Comparison of ENCODE assay signal across 22 cellular contexts in genomic region chr1:150261367-150261766, GRCh38. TPM values are rescaled to one million over a fixed set of nuclear protein-coding genes. Genes with fewer than 3 reads are reported as not detected.
DNase-seq lines count a peak whose midpoint lies in the region; ATAC-seq and TF ChIP-seq lines count a peak whose summit lies in the region.
"Had no signal": no experiment of that assay in that cellular context is flagged by ENCODE, and none has a peak within 500 bp of the region (broad histone marks: within the 10 kb centered on the region; RNA-seq: fewer than 3 reads in every experiment).

No MANE protein-coding gene starts in this region.

- H3K4me3 ChIP-seq in Caco-2 (ENCODE audit: low read depth, low read length) (no peak overlapping the region), IMR-90 (ENCODE audit: insufficient read depth, low read depth, low read length) (no peak overlapping the region), neuronal stem cell (ENCODE audit: low read length in 2 of 2) (no peak overlapping the region)
- H3K4me3 ChIP-seq: BLaER1, HAP-1 had no signal

- H3K9me3 ChIP-seq in Caco-2 (no peaks in the 10 kb centered on the region), IMR-90 (ENCODE audit: control insufficient read depth, insufficient read depth, low read length) (no peaks in the 10 kb centered on the region), neuronal stem cell (replicated peaks in 1 of 2; ENCODE audit: control insufficient read depth in 2 of 2, insufficient read depth in 1 of 2, low read depth in 1 of 2, low read length in 2 of 2) (no peaks in the 10 kb centered on the region)
- H3K9me3 ChIP-seq: BLaER1, HAP-1 had no signal

- ATAC-seq in IMR-90 (ENCODE audit: low read depth) (no peak), HG02885 (IDR thresholded peaks at IDR 0.05; ENCODE audit: poor library complexity, unreplicated experiment) (no peak), HG03108 (IDR thresholded peaks at IDR 0.05; ENCODE audit: unreplicated experiment) (no peak)
- ATAC-seq: Panc1 had no signal

- no peak for TF ChIP-seq POLR2A in IMR-90 (IDR thresholded peaks at IDR 0.05; ENCODE audit: low read depth, low read length)

- dilution Hi-C loops in IMR-90 (cut with HindIII; ENCODE audit: low sequenced_read_pairs, unreplicated experiment) = no loop called here

- H3K27me3 ChIP-seq in Caco-2 (replicated peaks; ENCODE audit: control insufficient read depth, insufficient read depth, low read length) (no peaks in the 10 kb centered on the region), IMR-90 (ENCODE audit: control insufficient read depth, insufficient read depth, low read length) (no peaks in the 10 kb centered on the region), neuronal stem cell (ENCODE audit: control insufficient read depth in 3 of 3, insufficient read depth in 3 of 3, low read depth in 1 of 3, low read length in 3 of 3) (no peaks in the 10 kb centered on the region)

- peak overlapping the region; percentile 18 for H2BK12ac ChIP-seq in neuronal stem cell (ENCODE audit: low read length)

- no peak overlapping the region for H4K91ac ChIP-seq in IMR-90 (ENCODE audit: insufficient read depth, low read depth, low read length)
- no peak overlapping the region for H4K91ac ChIP-seq in neuronal stem cell (ENCODE audit: low read depth, low read length, poor library complexity)

- H3K18ac ChIP-seq in IMR-90 (ENCODE audit: low read depth, low read length) (no peak overlapping the region), neuronal stem cell (ENCODE audit: low read length) (no peak overlapping the region)

- H2AK5ac ChIP-seq in IMR-90 (ENCODE audit: low read depth, low read length) (no peak overlapping the region), neuronal stem cell (ENCODE audit: low read depth, low read length) (no peak overlapping the region)

- no peak overlapping the region for H3K56ac ChIP-seq in IMR-90 (ENCODE audit: extremely low read depth, insufficient read depth, low read length)

- no peak overlapping the region for H4K5ac ChIP-seq in IMR-90 (ENCODE audit: low read depth, low read length)

- H3K23ac ChIP-seq in IMR-90 (ENCODE audit: low read depth, low read length) (no peak overlapping the region), neuronal stem cell (ENCODE audit: low read depth, low read length, poor library complexity) (no peak overlapping the region)

- CTCF ChIA-PET in Caco-2 (lab: Charles Lee) = no interaction called here
- CTCF ChIA-PET in IMR-90 (lab: Yijun Ruan, JAX) = interaction anchor here (0.5 kb wide), 1 partner anchor 719 kb away, joined by 3 read pairs; no protein-coding TSS in a partner anchor

- no peaks in the 10 kb centered on the region for H3K9me3 Mint-ChIP-seq in Caco-2 (ENCODE audit: unreplicated experiment)
- no peaks in the 10 kb centered on the region for H3K9me3 Mint-ChIP-seq in brain
- H3K9me3 Mint-ChIP-seq: CD4-positive, alpha-beta T cell; IgD-negative memory B cell had no signal

- 73% methylated on average over 3 of the region's 6 CpGs; no CpG with 5 or more reads in 1 of the 2 experiments for WGBS in IMR-90 (ENCODE audit: extremely low coverage in 2 of 2, insufficient read length in 1 of 2), 2 experiments
- WGBS in neuronal stem cell (ENCODE audit: extremely low coverage in 2 of 2, insufficient read length in 2 of 2, insufficient replicate concordance in 1 of 2), 2 donors = no CpG with 5 or more reads among the region's 6 CpGs

- H2AK9ac ChIP-seq in IMR-90 (replicated peaks; ENCODE audit: low read depth, low read length, poor library complexity) = peak overlapping the region; percentile 26

- H2BK15ac ChIP-seq in IMR-90 (ENCODE audit: low read depth, low read length) (no peak overlapping the region), neuronal stem cell (ENCODE audit: low read length) (no peak overlapping the region)

- peaks cover under 1 to 10% of the 10 kb centered on the region in 2 experiments; a peak in 2 of 4 replicates for H3K79me1 ChIP-seq in IMR-90 (ENCODE audit: low read depth in 1 of 2, low read length in 2 of 2)
- H3K79me1 ChIP-seq in neuronal stem cell (ENCODE audit: low read depth, low read length) = peaks cover 7% of the 10 kb centered on the region

- H3K27ac ChIP-seq in IMR-90 (ENCODE audit: insufficient read depth, low read length) (no peak overlapping the region), neuronal stem cell (replicated peaks; ENCODE audit: low read length) (no peak overlapping the region)
- H3K27ac ChIP-seq: BLaER1, KMS-11 had no signal

- H3K27me3 Mint-ChIP-seq in Caco-2 (ENCODE audit: insufficient read depth, unreplicated experiment) (peaks cover 2% of the 10 kb centered on the region), brain (no peaks in the 10 kb centered on the region)

- H3K9ac ChIP-seq in IMR-90 (ENCODE audit: low read depth, low read length) (no peak overlapping the region), neuronal stem cell (ENCODE audit: low read depth, low read length, poor library complexity) (no peak overlapping the region)
- H3K9ac ChIP-seq: BLaER1, KMS-11 had no signal

- no peak overlapping the region for H4K8ac ChIP-seq in IMR-90 (ENCODE audit: low read depth in 2 of 2, low read length in 2 of 2)
- H4K8ac ChIP-seq in neuronal stem cell (ENCODE audit: low read depth, low read length) = no peak overlapping the region

- intact Hi-C loops in Caco-2 (cut with micrococcal nuclease; ENCODE audit: unreplicated experiment) (no loop called here), IMR-90 (cut with micrococcal nuclease) (no loop called here)

- H3K36me3 ChIP-seq in Caco-2 (ENCODE audit: control insufficient read depth, insufficient read depth, low read length) (no peaks in the 10 kb centered on the region), IMR-90 (ENCODE audit: control insufficient read depth, insufficient read depth, low read length) (peaks cover 15% of the 10 kb centered on the region), neuronal stem cell (replicated peaks in 1 of 2; ENCODE audit: control insufficient read depth in 2 of 2, insufficient read depth in 2 of 2, low read length in 2 of 2) (peaks cover 34 to 60% of the 10 kb centered on the region in 2 donors)

- POLR2A ChIA-PET in Caco-2 (lab: Charles Lee) = no interaction called here
- POLR2A ChIA-PET in IMR-90 (lab: Charles Lee; ENCODE audit: unreplicated experiment) = interaction anchor here (0.7 to 1.2 kb wide), 2 partner anchors 9 to 20 kb away, joined by 5 to 15 read pairs; no protein-coding TSS in a partner anchor

- H3K9me1 ChIP-seq in IMR-90 (ENCODE audit: insufficient read depth, low read length) = peaks cover 3% of the 10 kb centered on the region; the same call in 1 of the 2 replicates

- H3K4me1 ChIP-seq in Caco-2 (peaks cover 20% of the 10 kb centered on the region), IMR-90 (ENCODE audit: control insufficient read depth, insufficient read depth, low read length) (peaks cover 20% of the 10 kb centered on the region), neuronal stem cell (ENCODE audit: control insufficient read depth in 2 of 2, insufficient read depth in 1 of 2, low read depth in 1 of 2, low read length in 2 of 2) (peaks cover 18% of the 10 kb centered on the region in 2 donors)

- in situ Hi-C loops in IMR-90 (cut with MboI; ENCODE audit: low sequenced_read_pairs) = loop anchor here (10.0 kb wide), 1 partner anchor 293 kb away; no protein-coding TSS in a partner anchor

- H3K4ac ChIP-seq in IMR-90 (ENCODE audit: low read depth, low read length) = no peak overlapping the region
- no peak overlapping the region for H3K4ac ChIP-seq in neuronal stem cell (ENCODE audit: low read length)

- BruUV-seq in Caco-2 (replicated peaks; lab: Mats Ljungman, UMichigan) (no TSS peak), IMR-90 (replicated peaks; lab: Mats Ljungman, UMichigan) (no TSS peak)

- H3K4me3 Mint-ChIP-seq in Caco-2 (ENCODE audit: unreplicated experiment) (peak overlapping the region; percentile 6), brain (peak overlapping the region in 1 of 5 experiments; percentile 51)
- H3K4me3 Mint-ChIP-seq: CD4-positive, alpha-beta T cell had no signal

- H3K4me2 ChIP-seq in IMR-90 (ENCODE audit: low read depth, low read length) (no peak overlapping the region), neuronal stem cell (ENCODE audit: insufficient read depth, low read length, poor library complexity, severe bottlenecking) (no peak overlapping the region)
- H3K4me2 ChIP-seq: BLaER1, KMS-11 had no signal

- no peak overlapping the region for H2BK20ac ChIP-seq in IMR-90 (ENCODE audit: low read depth, low read length)

- H2BK5ac ChIP-seq in IMR-90 (ENCODE audit: low read depth, low read length, poor library complexity, severe bottlenecking) (no peak overlapping the region), neuronal stem cell (ENCODE audit: low read length) (no peak overlapping the region)

- TF ChIP-seq RAD21 in IMR-90 (IDR thresholded peaks at IDR 0.05; ENCODE audit: low read length) = no peak

- no peak for TF ChIP-seq CTCF in Caco-2 (IDR thresholded peaks at IDR 0.05; ENCODE audit: insufficient read depth in 1 of 2, low read depth in 1 of 2, low read length in 1 of 2, severe bottlenecking in 1 of 2, unreplicated experiment in 1 of 2)
- TF ChIP-seq CTCF in IMR-90 (conservative IDR thresholded peaks at IDR 0.05; ENCODE audit: low read depth, low read length) = no peak
- no peak for TF ChIP-seq CTCF in brain (conservative IDR thresholded peaks at IDR 0.05)

- H3K36me3 Mint-ChIP-seq in Caco-2 (ENCODE audit: insufficient read depth, unreplicated experiment) (peaks cover 6% of the 10 kb centered on the region), brain (peaks cover 7% of the 10 kb centered on the region)
- H3K36me3 Mint-ChIP-seq: IgD-negative memory B cell had no signal

- H3K14ac ChIP-seq in IMR-90 (replicated peaks; ENCODE audit: low read depth, low read length) = no peak overlapping the region
- H3K14ac ChIP-seq in neuronal stem cell (ENCODE audit: low read length) = no peak overlapping the region

- DNase-seq in Caco-2 = no peak
- no peak for DNase-seq in IMR-90
- no peak for DNase-seq in neuronal stem cell (ENCODE audit: low spot score)
- no peak for DNase-seq in HT-29 (ENCODE audit: low spot score)
- DNase-seq: CD4-positive, alpha-beta T cell; DMS79; EL; GDM1; GOT3; MM.1S; NCI-H2029; NCI-H446; NCI-H526; SHP77 treated with DMSO at 0.1 percent for 48 hours had no signal

- H4K20me1 ChIP-seq in IMR-90 (ENCODE audit: insufficient read depth, low read length) = no peaks in the 10 kb centered on the region
- H4K20me1 ChIP-seq: BLaER1 had no signal

- H3K4me1 Mint-ChIP-seq in Caco-2 (ENCODE audit: low read depth, unreplicated experiment) = peaks cover 17% of the 10 kb centered on the region
- H3K4me1 Mint-ChIP-seq in brain = peaks cover 41% of the 10 kb centered on the region

- no peak overlapping the region for H2BK120ac ChIP-seq in IMR-90 (ENCODE audit: low read depth, low read length)
- no peak overlapping the region for H2BK120ac ChIP-seq in neuronal stem cell (ENCODE audit: low read depth, low read length)

- H2AFZ ChIP-seq in IMR-90 (replicated peaks; ENCODE audit: low read length, poor library complexity) (no peak overlapping the region), neuronal stem cell (ENCODE audit: low read length) (no peak overlapping the region)

- H3K27ac Mint-ChIP-seq in Caco-2 (ENCODE audit: unreplicated experiment) (no peak overlapping the region), brain (peak overlapping the region in 4 of 5 experiments; percentile 43 to 92 (median 70))
- H3K27ac Mint-ChIP-seq: CD4-positive, alpha-beta T cell; IgD-negative memory B cell had no signal

RNA-seq across cellular contexts. Expression of gene CA14, which starts 3.8 kb away (rescaled TPM):
- total RNA-seq in Caco-2 (2022) (not detected in 2 replicates), IMR-90 (2012; rRNA removed) (not detected in 2 replicates)
- polyA plus RNA-seq in IMR-90 (2012; rRNA removed) (not detected in 2 replicates), brain (ENCODE audit: insufficient read depth, low read depth, low replicate concordance) (18.1 TPM)
- 0.02 TPM in 1 of 2 replicates, not detected in the other for polyA plus RNA-seq in IMR-90 (2012; cell fraction: cytosol; rRNA removed)
- polyA plus RNA-seq in IMR-90 (2012; cell fraction: nucleus; rRNA removed; ENCODE audit: low replicate concordance) = 0.04 and 0.10 TPM in 2 replicates
- polyA plus RNA-seq in neuronal stem cell (2013, experiment 1 of 2) = 46.7 TPM
- polyA plus RNA-seq in neuronal stem cell (2013, experiment 2 of 2) = 45.5 TPM
- 0.63 TPM in 1 of 2 replicates, not detected in the other for total RNA-seq in HT-29 (2014; rRNA removed; shearing (Covaris generic))
- total RNA-seq: CD4-positive, alpha-beta T cell had no signal

RNA-seq across cellular contexts. Expression of gene APH1A, which starts 7.4 kb away (rescaled TPM):
- total RNA-seq in Caco-2 (2022) (93.8 and 96.7 TPM in 2 replicates), IMR-90 (2012; rRNA removed) (61.9 and 62.0 TPM in 2 replicates)
- polyA plus RNA-seq in IMR-90 (2012; rRNA removed) (92.1 and 94.2 TPM in 2 replicates), brain (ENCODE audit: insufficient read depth, low read depth, low replicate concordance) (179 TPM)
- polyA plus RNA-seq in IMR-90 (2012; cell fraction: cytosol; rRNA removed) = 83.6 and 113 TPM in 2 replicates
- polyA plus RNA-seq in IMR-90 (2012; cell fraction: nucleus; rRNA removed; ENCODE audit: low replicate concordance) = 78.3 and 108 TPM in 2 replicates
- polyA plus RNA-seq in neuronal stem cell (2013, experiment 1 of 2) = 76.8 TPM
- polyA plus RNA-seq in neuronal stem cell (2013, experiment 2 of 2) = 76.7 TPM
- total RNA-seq in HT-29 (2014; rRNA removed; shearing (Covaris generic)) = 117 and 138 TPM in 2 replicates

RNA-seq across cellular contexts. Expression of gene C1orf54, which starts 11.2 kb away (rescaled TPM):
- 0.26 and 0.82 TPM in 2 replicates for total RNA-seq in Caco-2 (2022)
- 30.3 and 33.5 TPM in 2 replicates for total RNA-seq in IMR-90 (2012; rRNA removed)
- polyA plus RNA-seq in IMR-90 (2012; rRNA removed) = 39.6 and 44.2 TPM in 2 replicates
- 19.7 and 26.8 TPM in 2 replicates for polyA plus RNA-seq in IMR-90 (2012; cell fraction: cytosol; rRNA removed)
- 2.4 and 30.1 TPM in 2 replicates for polyA plus RNA-seq in IMR-90 (2012; cell fraction: nucleus; rRNA removed; ENCODE audit: low replicate concordance)
- 13.0 TPM for polyA plus RNA-seq in brain (ENCODE audit: insufficient read depth, low read depth, low replicate concordance)
- 32.4 TPM for polyA plus RNA-seq in neuronal stem cell (2013, experiment 1 of 2)
- polyA plus RNA-seq in neuronal stem cell (2013, experiment 2 of 2) = 31.9 TPM
- 0.20 and 0.29 TPM in 2 replicates for total RNA-seq in HT-29 (2014; rRNA removed; shearing (Covaris generic))

RNA-seq across cellular contexts. Expression of gene CIART, which starts 21.0 kb away (rescaled TPM):
- total RNA-seq in Caco-2 (2022) (2.6 and 3.2 TPM in 2 replicates), IMR-90 (2012; rRNA removed) (13.9 and 18.1 TPM in 2 replicates)
- polyA plus RNA-seq in IMR-90 (2012; rRNA removed) (15.5 and 16.5 TPM in 2 replicates), brain (ENCODE audit: insufficient read depth, low read depth, low replicate concordance) (32.5 TPM)
- 6.7 and 7.0 TPM in 2 replicates for polyA plus RNA-seq in IMR-90 (2012; cell fraction: cytosol; rRNA removed)
- 16.7 and 41.5 TPM in 2 replicates for polyA plus RNA-seq in IMR-90 (2012; cell fraction: nucleus; rRNA removed; ENCODE audit: low replicate concordance)
- 9.0 TPM for polyA plus RNA-seq in neuronal stem cell (2013, experiment 1 of 2)
- 10.1 TPM for polyA plus RNA-seq in neuronal stem cell (2013, experiment 2 of 2)
- total RNA-seq in HT-29 (2014; rRNA removed; shearing (Covaris generic)) = not detected in 2 replicates
- polyA plus RNA-seq: IgD-negative memory B cell had no signal

RNA-seq across cellular contexts. Expression of gene ANP32E, which starts 25.5 kb away (rescaled TPM):
- 26.8 and 30.6 TPM in 2 replicates for total RNA-seq in Caco-2 (2022)
- total RNA-seq in IMR-90 (2012; rRNA removed) = 5.9 and 30.0 TPM in 2 replicates
- 11.9 and 18.4 TPM in 2 replicates for polyA plus RNA-seq in IMR-90 (2012; rRNA removed)
- 0.91 and 1.6 TPM in 2 replicates for polyA plus RNA-seq in IMR-90 (2012; cell fraction: cytosol; rRNA removed)
- polyA plus RNA-seq in IMR-90 (2012; cell fraction: nucleus; rRNA removed; ENCODE audit: low replicate concordance) = 0.23 and 1.6 TPM in 2 replicates
- polyA plus RNA-seq in brain (ENCODE audit: insufficient read depth, low read depth, low replicate concordance) = 22.5 TPM
- polyA plus RNA-seq in neuronal stem cell (2013, experiment 1 of 2) = 111 TPM
- 112 TPM for polyA plus RNA-seq in neuronal stem cell (2013, experiment 2 of 2)
- total RNA-seq in HT-29 (2014; rRNA removed; shearing (Covaris generic)) = 12.7 and 16.4 TPM in 2 replicates

Comparison
In these comparisons a context has a peak if more than half of its experiments do, and no peak if none do; other contexts are left out.
1. RNA of gene C1orf54, which starts 11.2 kb away (total RNA-seq): 30.3 to 33.5 TPM in IMR-90; 0.26 to 0.82 TPM in Caco-2 and 0.20 to 0.29 TPM in HT-29; every median in the first group is over 10 times any median in the second.